In genomic region chr13:114141261-114141996, GRCh38 we compare ENCODE assay signal across 25 cellular contexts. TPM values are rescaled to one million over a fixed set of nuclear protein-coding genes. Genes with fewer than 3 reads are reported as not detected.
DNase-seq lines count a peak whose midpoint lies in the region; ATAC-seq, FAIRE-seq and TF ChIP-seq lines count a peak whose summit lies in the region.
"Had no signal": no experiment of that assay in that cellular context is flagged by ENCODE, and none has a peak within 500 bp of the region (broad histone marks: within the 10 kb centered on the region; RNA-seq: fewer than 3 reads in every experiment).

No MANE protein-coding gene starts in this region.

- TF ChIP-seq CTCF in RWPE1 (conservative IDR thresholded peaks at IDR 0.05; ENCODE audit: low read depth) (no peak), right lobe of liver (IDR thresholded peaks at IDR 0.05) (no peak)

- CTCF ChIA-PET in RWPE1 (lab: Yijun Ruan, JAX), result no interaction called here

- POLR2A ChIA-PET in RWPE1 (lab: Yijun Ruan, JAX; ENCODE audit: low non-redundant PET), result no interaction called here

- no peaks in the 10 kb centered on the region for H3K9me3 ChIP-seq in right lobe of liver
- H3K9me3 ChIP-seq: gastroesophageal sphincter, suprapubic skin had no signal

- no peaks in the 10 kb centered on the region for H3K36me3 ChIP-seq in right lobe of liver
- H3K36me3 ChIP-seq: gastroesophageal sphincter, suprapubic skin had no signal

- WGBS in right lobe of liver (ENCODE audit: insufficient coverage, low coverage, low lambda C conversion rate, missing lambda C conversion rate), result 74% methylated on average over 15 of the region's 15 CpGs

- no peak for ATAC-seq in Right ventricle myocardium superior (ENCODE audit: poor library complexity)
- ATAC-seq in left ventricle myocardium superior, result no peak
- no peak for ATAC-seq in right lobe of liver
- ATAC-seq in HG03196 (IDR thresholded peaks at IDR 0.05; ENCODE audit: unreplicated experiment), result no peak
- ATAC-seq: gastroesophageal sphincter had no signal

- H3K27ac ChIP-seq in RWPE1 (peak overlapping the region; percentile 83), right lobe of liver (no peak overlapping the region)
- H3K27ac ChIP-seq: PC-9, suprapubic skin had no signal

- DNase-seq in Right ventricle myocardium superior, result peak; percentile 11
- DNase-seq in left ventricle myocardium superior, result no peak
- no peak for DNase-seq in RWPE1 (ENCODE audit: low spot score)
- peak in 2 of 3 donors; percentile 9 to 15 for DNase-seq in right lobe of liver
- DNase-seq in urothelium cell line (ENCODE audit: low spot score), result no peak
- DNase-seq in stimulated activated CD4-positive, alpha-beta T cell treated with anti-CD3 and anti-CD28 coated beads, Interleukin-1b, Interleukin-23, amount 100 ng/mL, for 48 hours, result no peak
- no peak for DNase-seq in DMS79 (lab: John Stamatoyannopoulos, UW)
- DNase-seq: amniotic stem cell, GOT3, KG1, NCI-H2029, NCI-H510A treated with DMSO at 0.1 percent for 48 hours, PC-9 had no signal

- intact Hi-C loops in Right ventricle myocardium superior (cut with DNase I) (no loop called here), left ventricle myocardium superior (cut with micrococcal nuclease) (no loop called here), right lobe of liver (cut with DNase I) (no loop called here)

- peak; percentile 98 for FAIRE-seq in urothelium cell line (lab: Jason Lieb, UNC)
- FAIRE-seq: A204.1 had no signal

- H3K4me1 ChIP-seq in right lobe of liver, result no peaks in the 10 kb centered on the region

- H3K4me3 ChIP-seq in right lobe of liver, result no peak overlapping the region
- H3K4me3 ChIP-seq: gastroesophageal sphincter, PC-9, skin epidermis, suprapubic skin had no signal

- H3K27me3 ChIP-seq in right lobe of liver, result no peaks in the 10 kb centered on the region
- H3K27me3 ChIP-seq: gastroesophageal sphincter, suprapubic skin had no signal

- TF ChIP-seq POLR2A in right lobe of liver (IDR thresholded peaks at IDR 0.05), result no peak

RNA-seq across cellular contexts. Expression of gene RASA3, which starts 9.0 kb away (rescaled TPM):
- 11.2 TPM for total RNA-seq in Right ventricle myocardium superior
- total RNA-seq in left ventricle myocardium superior, result 12.3 TPM
- total RNA-seq in right lobe of liver, result 1 to 10 TPM; 3.5 to 7.9 (median 4.6) TPM

RNA-seq across cellular contexts. Expression of gene CFAP97D2, which starts 37.6 kb away (rescaled TPM):
- total RNA-seq in Right ventricle myocardium superior (not detected), left ventricle myocardium superior (not detected), right lobe of liver (not detected)
- total RNA-seq: activated CD4-positive, alpha-beta T cell treated with anti-CD3 and anti-CD28 coated beads for 36 hours; activated CD8-positive, alpha-beta T cell treated with anti-CD3 and anti-CD28 coated beads for 36 hours; activated T-helper 1 cell treated with anti-CD3 and anti-CD28 coated beads, Interleukin-12 subunit alpha, Interleukin-12 subunit beta, Interleukin-2, Interleukin-4 antibody, amounts not matched to agents 30 ng/mL and 10 ng/mL and 1 ng/mL, durations not matched to agents 14 hours and 24 hours and 36 hours; gastroesophageal sphincter; lung microvascular endothelial cell; mucosa of gallbladder; osteocyte; PC-9; suprapubic skin; urinary bladder had no signal

Comparison
In these comparisons a context has a peak if more than half of its experiments do, and no peak if none do; other contexts are left out.
1. DNase-seq: peak in Right ventricle myocardium superior (single experiment) and right lobe of liver (2 of 3); none in left ventricle myocardium superior (single experiment), RWPE1 (single experiment), urothelium cell line (single experiment), stimulated activated CD4-positive, alpha-beta T cell treated with anti-CD3 and anti-CD28 coated beads, Interleukin-1b, Interleukin-23, amount 100 ng/mL, for 48 hours (single experiment) and DMS79 (single experiment).